In genomic region chr13:32737679-32738078, GRCh38 we compare ENCODE assay signal across 8 cellular contexts.
DNase-seq lines count a peak whose midpoint lies in the region; ATAC-seq, FAIRE-seq and TF ChIP-seq lines count a peak whose summit lies in the region.

No MANE protein-coding gene starts in this region.

- H3K4me3 ChIP-seq in upper lobe of right lung = peak overlapping the region; percentile 39

- peaks cover 20% of the 10 kb centered on the region for H3K4me1 ChIP-seq in upper lobe of right lung

- no peaks in the 10 kb centered on the region for H3K27me3 ChIP-seq in upper lobe of right lung

- ATAC-seq in GM19043 (IDR thresholded peaks at IDR 0.05; ENCODE audit: low read depth, unreplicated experiment) (peak; percentile 60), HG03565 (IDR thresholded peaks at IDR 0.05; ENCODE audit: unreplicated experiment) (peak; percentile 23), upper lobe of right lung (peak; percentile 22), GM21576 (IDR thresholded peaks at IDR 0.05; ENCODE audit: unreplicated experiment) (no peak)

- FAIRE-seq in A204.1 (lab: Jason Lieb, UNC) = peak; percentile 72

- no peaks in the 10 kb centered on the region for H3K36me3 ChIP-seq in upper lobe of right lung

- H3K27ac ChIP-seq in upper lobe of right lung = peak overlapping the region; percentile 81

- no peak for TF ChIP-seq CTCF in upper lobe of right lung (IDR thresholded peaks at IDR 0.05)

- H3K9me3 ChIP-seq in upper lobe of right lung = no peaks in the 10 kb centered on the region

- intact Hi-C loops in upper lobe of right lung (cut with DNase I) = no loop called here

- peak; percentile 23 for DNase-seq in glomerular visceral epithelial cell (ENCODE audit: extremely low spot score)
- DNase-seq in upper lobe of right lung = no peak
- DNase-seq in NCI-H748 treated with DMSO at 0.1 percent for 48 hours (lab: John Stamatoyannopoulos, UW) = no peak
- no peak for DNase-seq in NCI-H524 (lab: John Stamatoyannopoulos, UW)
